Comparison of ENCODE assay signal across 17 cellular contexts in genomic region chr5:78805-79149, GRCh38. TPM values are rescaled to one million over a fixed set of nuclear protein-coding genes. Genes with fewer than 3 reads are reported as not detected.
"Had no signal": no experiment of that assay in that cellular context is flagged by ENCODE, and none has a peak within 500 bp of the region (broad histone marks: within the 10 kb centered on the region; RNA-seq: fewer than 3 reads in every experiment).

No MANE protein-coding gene starts in this region.

- H3K27ac ChIP-seq: gastrocnemius medialis, heart left ventricle, left ventricle myocardium inferior, psoas muscle, right lobe of liver, stomach, upper lobe of right lung had no signal

- ATAC-seq: activated T-helper 17 cell treated with anti-CD3 and anti-CD28 coated beads, Interleukin-2, amount 50 U/mL, for 72 hours; gastrocnemius medialis had no signal

- DNase-seq: caudate nucleus, gastrocnemius medialis, mammary epithelial cell, psoas muscle, right lobe of liver, small intestine, upper lobe of right lung had no signal

- H3K27me3 ChIP-seq: right lobe of liver, upper lobe of right lung had no signal

- H3K4me1 Mint-ChIP-seq: activated CD4-positive, alpha-beta T cell treated with anti-CD3 and anti-CD28 coated beads for 36 hours had no signal

- H3K4me1 ChIP-seq: gastrocnemius medialis, left ventricle myocardium inferior, psoas muscle, right lobe of liver, upper lobe of right lung had no signal

- H3K9me3 ChIP-seq: gastrocnemius medialis, heart left ventricle, left ventricle myocardium inferior, psoas muscle, right lobe of liver, stomach, upper lobe of right lung had no signal

- H3K9me3 Mint-ChIP-seq: activated T-helper 17 cell treated with anti-CD3 and anti-CD28 coated beads, Interleukin-2, amount 50 U/mL, for 72 hours; brain; neural crest cell; T-helper 2 cell treated with Interferon-gamma antibody and Interleukin-4, amounts not matched to agents 5 μg/mL and 100 μg/mL, for 36 hours; WTC11 had no signal

- H3K27ac Mint-ChIP-seq: activated CD4-positive, alpha-beta T cell treated with anti-CD3 and anti-CD28 coated beads for 36 hours; activated T-helper 17 cell treated with anti-CD3 and anti-CD28 coated beads, Interleukin-2, amount 50 U/mL, for 72 hours; T-helper 2 cell treated with Interferon-gamma antibody and Interleukin-4, amounts not matched to agents 5 μg/mL and 100 μg/mL, for 36 hours; WTC11 had no signal

- H3K4me3 Mint-ChIP-seq: activated CD4-positive, alpha-beta T cell treated with anti-CD3 and anti-CD28 coated beads for 36 hours; activated naive CD4-positive, alpha-beta T cell treated with anti-CD3 and anti-CD28 coated beads for 36 hours; activated T-helper 17 cell treated with anti-CD3 and anti-CD28 coated beads, Interleukin-2, amount 50 U/mL, for 72 hours; neural crest cell; T-helper 2 cell treated with Interferon-gamma antibody and Interleukin-4, amounts not matched to agents 5 μg/mL and 100 μg/mL, for 36 hours; WTC11 had no signal

- H3K36me3 Mint-ChIP-seq: brain, WTC11 had no signal

- H3K4me3 ChIP-seq: gastrocnemius medialis, heart left ventricle, left ventricle myocardium inferior, psoas muscle, right lobe of liver, stomach, upper lobe of right lung had no signal

- H3K36me3 ChIP-seq: gastrocnemius medialis, heart left ventricle, left ventricle myocardium inferior, right lobe of liver, stomach, upper lobe of right lung had no signal

RNA-seq across cellular contexts. Expression of gene PLEKHG4B, which starts 13.2 kb away (rescaled TPM):
- total RNA-seq: activated naive CD4-positive, alpha-beta T cell treated with anti-CD3 and anti-CD28 coated beads for 36 hours; gastrocnemius medialis; left ventricle myocardium inferior; psoas muscle had no signal
- polyA plus RNA-seq: heart left ventricle had no signal
